In genomic region chr10:118967160-118967559, GRCh38 we compare ENCODE assay signal across 28 cellular contexts.
"Had no signal": no experiment of that assay in that cellular context is flagged by ENCODE, and none has a peak within 500 bp of the region (broad histone marks: within the 10 kb centered on the region; RNA-seq: fewer than 3 reads in every experiment).

No MANE protein-coding gene starts in this region.

- H3K27me3 ChIP-seq: brain microvascular endothelial cell, SJCRH30 had no signal

- H3K27ac Mint-ChIP-seq: activated CD4-positive, alpha-beta memory T cell treated with anti-CD3 and anti-CD28 coated beads, Interleukin-2, amount 10 ng/mL, durations not matched to agents 7 days and 5 days; activated CD4-positive, alpha-beta T cell treated with anti-CD3 and anti-CD28 coated beads for 36 hours; activated naive CD4-positive, alpha-beta T cell treated with anti-CD3 and anti-CD28 coated beads for 36 hours; activated naive CD8-positive, alpha-beta T cell; activated T-helper 17 cell treated with anti-CD3 and anti-CD28 coated beads, Interleukin-2, amount 50 U/mL, for 72 hours had no signal

- H3K4me2 ChIP-seq: SK-N-SH had no signal

- DNase-seq: activated CD4-positive, alpha-beta memory T cell treated with anti-CD3 and anti-CD28 coated beads, Interleukin-2, amount 10 ng/mL, durations not matched to agents 7 days and 5 days; activated CD4-positive, alpha-beta T cell treated with anti-CD3 and anti-CD28 coated beads for 36 hours; activated CD4-positive, alpha-beta T cell treated with anti-CD3 and anti-CD28 coated beads, Interleukin-2, amount 50 U/mL, for 1 hour; activated gamma-delta T cell; activated naive CD4-positive, alpha-beta T cell treated with anti-CD3 and anti-CD28 coated beads for 36 hours; activated T-cell treated with anti-CD3 and anti-CD28 coated beads for 4 hours; activated T-cell treated with anti-CD3 and anti-CD28 coated beads, Interleukin-2, amount 50 U/mL, for 48 hours; brain microvascular endothelial cell; Karpas-422; MM.1S; NCI-H1048; NCI-H1417; NCI-H1930; NCI-H2107; NCI-H2171 treated with DMSO at 0.1 percent for 48 hours; NCI-H345; NCI-H510A; NCI-H526 treated with DMSO at 0.1 percent for 48 hours; NK-92 treated with Interleukin-12 subunit alpha and Interleukin-12 subunit beta, amount 100 ng/mL, for 24 hours; OCI-M1; RPMI8226; SJCRH30; T-helper 1 cell had no signal

- ATAC-seq: activated CD4-positive, alpha-beta T cell treated with anti-CD3 and anti-CD28 coated beads for 36 hours; activated T-helper 17 cell treated with anti-CD3 and anti-CD28 coated beads, Interleukin-2, amount 50 U/mL, for 72 hours; K562 had no signal

- H3K4me1 Mint-ChIP-seq: activated CD4-positive, alpha-beta memory T cell treated with anti-CD3 and anti-CD28 coated beads, Interleukin-2, amount 10 ng/mL, durations not matched to agents 7 days and 5 days; activated CD4-positive, alpha-beta T cell treated with anti-CD3 and anti-CD28 coated beads for 36 hours; activated T-helper 17 cell treated with anti-CD3 and anti-CD28 coated beads, Interleukin-2, amount 50 U/mL, for 72 hours had no signal

- H3K4me3 Mint-ChIP-seq: activated CD4-positive, alpha-beta memory T cell treated with anti-CD3 and anti-CD28 coated beads, Interleukin-2, amount 10 ng/mL, durations not matched to agents 7 days and 5 days; activated CD4-positive, alpha-beta T cell treated with anti-CD3 and anti-CD28 coated beads for 36 hours; activated naive CD4-positive, alpha-beta T cell treated with anti-CD3 and anti-CD28 coated beads for 36 hours; activated naive CD8-positive, alpha-beta T cell; activated T-helper 17 cell treated with anti-CD3 and anti-CD28 coated beads, Interleukin-2, amount 50 U/mL, for 72 hours had no signal

- H3K27ac ChIP-seq: brain microvascular endothelial cell, SJCRH30, VCaP had no signal

- H3K9ac ChIP-seq: SK-N-SH had no signal

- H3K9me3 Mint-ChIP-seq: activated CD4-positive, alpha-beta memory T cell treated with anti-CD3 and anti-CD28 coated beads, Interleukin-2, amount 10 ng/mL, durations not matched to agents 7 days and 5 days; activated naive CD4-positive, alpha-beta T cell treated with anti-CD3 and anti-CD28 coated beads for 36 hours; activated T-helper 17 cell treated with anti-CD3 and anti-CD28 coated beads, Interleukin-2, amount 50 U/mL, for 72 hours had no signal

- H3K9me3 ChIP-seq: SJCRH30, SK-N-SH had no signal
